27 cellular contexts compared by ENCODE assay signal in genomic region chr7:130975731-130976130, GRCh38.
A peak's percentile ranks its signal among the peaks of the same experiment; 100 is the strongest.
DNase-seq lines count a peak whose midpoint lies in the region; ATAC-seq lines count a peak whose summit lies in the region.
"Had no signal": no experiment of that assay in that cellular context is flagged by ENCODE, and none has a peak within 500 bp of the region (broad histone marks: within the 10 kb centered on the region; RNA-seq: fewer than 3 reads in every experiment).

No MANE protein-coding gene starts in this region.

- peaks cover 34% of the 10 kb centered on the region for H3K4me1 Mint-ChIP-seq in T-helper 2 cell treated with Interferon-gamma antibody and Interleukin-4, amounts not matched to agents 5 μg/mL and 100 μg/mL, for 36 hours (ENCODE audit: low read depth)
- peaks cover 41 to 84% (median 55%) of the 10 kb centered on the region in 4 donors for H3K4me1 Mint-ChIP-seq in CD4-positive, CD25-positive, alpha-beta regulatory T cell
- H3K4me1 Mint-ChIP-seq in activated CD8-positive, alpha-beta T cell treated with anti-CD3 and anti-CD28 coated beads, Interleukin-2, amount 10 ng/mL, durations not matched to agents 7 days and 5 days (ENCODE audit: low read depth), result peaks cover 46% of the 10 kb centered on the region
- peaks cover 18 to 68% (median 56%) of the 10 kb centered on the region in 4 donors for H3K4me1 Mint-ChIP-seq in naive thymus-derived CD8-positive, alpha-beta T cell

- H3K9me3 Mint-ChIP-seq in T-helper 2 cell treated with Interferon-gamma antibody and Interleukin-4, amounts not matched to agents 5 μg/mL and 100 μg/mL, for 36 hours, result peaks cover 36% of the 10 kb centered on the region
- peaks cover 0 to 13% (median 1%) of the 10 kb centered on the region in 7 donors for H3K9me3 Mint-ChIP-seq in CD4-positive, CD25-positive, alpha-beta regulatory T cell
- peaks cover 28% of the 10 kb centered on the region for H3K9me3 Mint-ChIP-seq in activated CD8-positive, alpha-beta T cell treated with anti-CD3 and anti-CD28 coated beads, Interleukin-2, amount 10 ng/mL, durations not matched to agents 7 days and 5 days (ENCODE audit: insufficient read depth)
- H3K9me3 Mint-ChIP-seq in naive thymus-derived CD8-positive, alpha-beta T cell, result peaks cover 0 to 3% (median 0%) of the 10 kb centered on the region in 9 donors

- no peaks in the 10 kb centered on the region for H3K27me3 ChIP-seq in CD4-positive, CD25-positive, alpha-beta regulatory T cell (ENCODE audit: control insufficient read depth, insufficient read depth, low read length)
- H3K27me3 ChIP-seq: left lung, stomach, tibial artery had no signal

- no peak overlapping the region for H3K4me3 ChIP-seq in CD4-positive, CD25-positive, alpha-beta regulatory T cell (ENCODE audit: low read depth, low read length)
- H3K4me3 ChIP-seq: left lung, PC-9, stomach, tibial artery had no signal

- no peak for DNase-seq in T-helper 2 cell treated with Interferon-gamma antibody and Interleukin-4, amounts not matched to agents 5 μg/mL and 100 μg/mL, for 36 hours (ENCODE audit: low spot score)
- DNase-seq in T-helper 2 cell, result no peak
- DNase-seq in CD4-positive, CD25-positive, alpha-beta regulatory T cell, result no peak
- DNase-seq in activated CD8-positive, alpha-beta T cell treated with anti-CD3 and anti-CD28 coated beads, Interleukin-2, amount 10 ng/mL, durations not matched to agents 7 days and 5 days, result no peak
- DNase-seq in naive thymus-derived CD8-positive, alpha-beta T cell, result no peak
- DNase-seq in SIG-M5 treated with dmso at 0.1 percent for 504 hours (lab: John Stamatoyannopoulos, UW; ENCODE audit: unreplicated experiment), result no peak
- DNase-seq in Kasumi-1 (lab: John Stamatoyannopoulos, UW), result no peak
- DNase-seq: 8988T; activated CD4-positive, alpha-beta T cell treated with anti-CD3 and anti-CD28 coated beads for 4 hours; activated CD8-positive, alpha-beta memory T cell treated with anti-CD3 and anti-CD28 coated beads, Interleukin-2, amount 50 U/mL, for 48 hours; central memory CD4-positive, alpha-beta T cell; DMS79; GF-D8; KBM-7; left lung; naive B cell; NCI-H146; NCI-H510A; PC-9; retina; SHP77; stimulated activated CD4-positive, alpha-beta T cell treated with anti-CD3 and anti-CD28 coated beads, Interleukin-4, amount 100 ng/mL, for 1 hour; stomach; SW 1271; tibial artery had no signal

- POLR2A ChIA-PET in activated CD8-positive, alpha-beta T cell treated with anti-CD3 and anti-CD28 coated beads, Interleukin-2, amount 10 ng/mL, durations not matched to agents 7 days and 5 days (lab: Charles Lee), result interaction anchor here (0.6 to 0.7 kb wide), 2 partner anchors 702 to 1459 kb away, joined by 3 read pairs; no protein-coding TSS in a partner anchor
- POLR2A ChIA-PET in naive thymus-derived CD8-positive, alpha-beta T cell (lab: Charles Lee), result no interaction called here

- peaks cover 41% of the 10 kb centered on the region for H3K36me3 ChIP-seq in CD4-positive, CD25-positive, alpha-beta regulatory T cell (ENCODE audit: control insufficient read depth, insufficient read depth, low read length)

- peaks cover 46% of the 10 kb centered on the region for H3K4me1 ChIP-seq in CD4-positive, CD25-positive, alpha-beta regulatory T cell (ENCODE audit: control insufficient read depth, insufficient read depth, low read length, poor library complexity, severe bottlenecking)

- CTCF ChIA-PET in activated CD8-positive, alpha-beta T cell treated with anti-CD3 and anti-CD28 coated beads, Interleukin-2, amount 10 ng/mL, durations not matched to agents 7 days and 5 days (lab: Charles Lee), result interaction anchor here (1.4 kb wide), 1 partner anchor 16 kb away, joined by 5 read pairs; no protein-coding TSS in a partner anchor

- H3K36me3 Mint-ChIP-seq in T-helper 2 cell treated with Interferon-gamma antibody and Interleukin-4, amounts not matched to agents 5 μg/mL and 100 μg/mL, for 36 hours (ENCODE audit: low read depth), result peaks cover 38% of the 10 kb centered on the region
- peaks cover 42% of the 10 kb centered on the region for H3K36me3 Mint-ChIP-seq in CD4-positive, CD25-positive, alpha-beta regulatory T cell
- peaks cover 42% of the 10 kb centered on the region for H3K36me3 Mint-ChIP-seq in activated CD8-positive, alpha-beta T cell treated with anti-CD3 and anti-CD28 coated beads, Interleukin-2, amount 10 ng/mL, durations not matched to agents 7 days and 5 days (ENCODE audit: low read depth)
- H3K36me3 Mint-ChIP-seq in naive thymus-derived CD8-positive, alpha-beta T cell, result peaks cover 17 to 55% (median 36%) of the 10 kb centered on the region in 3 donors

- H3K27ac Mint-ChIP-seq in T-helper 2 cell treated with Interferon-gamma antibody and Interleukin-4, amounts not matched to agents 5 μg/mL and 100 μg/mL, for 36 hours, result peak overlapping the region; percentile 58
- H3K27ac Mint-ChIP-seq in CD4-positive, CD25-positive, alpha-beta regulatory T cell, result peak overlapping the region in 2 of 3 donors; percentile 73 to 78
- H3K27ac Mint-ChIP-seq in activated CD8-positive, alpha-beta T cell treated with anti-CD3 and anti-CD28 coated beads, Interleukin-2, amount 10 ng/mL, durations not matched to agents 7 days and 5 days, result peak overlapping the region; percentile 68
- peak overlapping the region in 7 of 10 donors; percentile 18 to 84 (median 43) for H3K27ac Mint-ChIP-seq in naive thymus-derived CD8-positive, alpha-beta T cell
- H3K27ac Mint-ChIP-seq: dendritic cell treated with granulocyte-macrophage colony-stimulating factor and Interleukin-4, amounts not matched to agents 40 ng/mL and 50 ng/mL, for 4 days had no signal

- H3K4me3 Mint-ChIP-seq in T-helper 2 cell treated with Interferon-gamma antibody and Interleukin-4, amounts not matched to agents 5 μg/mL and 100 μg/mL, for 36 hours, result no peak overlapping the region
- H3K4me3 Mint-ChIP-seq in CD4-positive, CD25-positive, alpha-beta regulatory T cell, result peak overlapping the region in 2 of 4 donors; percentile 3 to 8
- H3K4me3 Mint-ChIP-seq in activated CD8-positive, alpha-beta T cell treated with anti-CD3 and anti-CD28 coated beads, Interleukin-2, amount 10 ng/mL, durations not matched to agents 7 days and 5 days, result no peak overlapping the region
- H3K4me3 Mint-ChIP-seq in naive thymus-derived CD8-positive, alpha-beta T cell, result peak overlapping the region in 2 of 10 donors; percentile 12 to 50
- H3K4me3 Mint-ChIP-seq: dendritic cell treated with granulocyte-macrophage colony-stimulating factor and Interleukin-4, amounts not matched to agents 40 ng/mL and 50 ng/mL, for 4 days had no signal

- ATAC-seq in CD4-positive, CD25-positive, alpha-beta regulatory T cell (ENCODE audit: low read depth in 2 of 2), result no peak
- ATAC-seq in activated CD8-positive, alpha-beta T cell treated with anti-CD3 and anti-CD28 coated beads, Interleukin-2, amount 10 ng/mL, durations not matched to agents 7 days and 5 days, result no peak
- no peak for ATAC-seq in naive thymus-derived CD8-positive, alpha-beta T cell
- ATAC-seq in HG02938 (IDR thresholded peaks at IDR 0.05; ENCODE audit: unreplicated experiment), result no peak
- ATAC-seq: left lung had no signal

- no peak overlapping the region for H3K27ac ChIP-seq in CD4-positive, CD25-positive, alpha-beta regulatory T cell (ENCODE audit: insufficient read depth, low read length, poor library complexity, severe bottlenecking)
- H3K27ac ChIP-seq: left lung, PC-9, tibial artery had no signal

- H3K9me3 ChIP-seq in CD4-positive, CD25-positive, alpha-beta regulatory T cell (ENCODE audit: control insufficient read depth in 2 of 2, low read length in 2 of 2), result peaks cover 0 to 3% of the 10 kb centered on the region in 2 experiments
- H3K9me3 ChIP-seq: tibial artery had no signal

- H3K27me3 Mint-ChIP-seq in T-helper 2 cell treated with Interferon-gamma antibody and Interleukin-4, amounts not matched to agents 5 μg/mL and 100 μg/mL, for 36 hours (ENCODE audit: low read depth), result no peaks in the 10 kb centered on the region
- H3K27me3 Mint-ChIP-seq in CD4-positive, CD25-positive, alpha-beta regulatory T cell, result no peaks in the 10 kb centered on the region
- no peaks in the 10 kb centered on the region for H3K27me3 Mint-ChIP-seq in activated CD8-positive, alpha-beta T cell treated with anti-CD3 and anti-CD28 coated beads, Interleukin-2, amount 10 ng/mL, durations not matched to agents 7 days and 5 days (ENCODE audit: low read depth)
- H3K27me3 Mint-ChIP-seq in naive thymus-derived CD8-positive, alpha-beta T cell, result no peaks in the 10 kb centered on the region
- H3K27me3 Mint-ChIP-seq: dendritic cell treated with granulocyte-macrophage colony-stimulating factor and Interleukin-4, amounts not matched to agents 40 ng/mL and 50 ng/mL, for 4 days; naive B cell had no signal
